ENCODE assay signal across 9 cellular contexts in genomic region chr12:11797317-11797913, GRCh38.
A peak's percentile ranks its signal among the peaks of the same experiment; 100 is the strongest.
DNase-seq lines count a peak whose midpoint lies in the region; ATAC-seq and TF ChIP-seq lines count a peak whose summit lies in the region.
"Had no signal": no experiment of that assay in that cellular context is flagged by ENCODE, and none has a peak within 500 bp of the region (broad histone marks: within the 10 kb centered on the region; RNA-seq: fewer than 3 reads in every experiment).

No MANE protein-coding gene starts in this region.

- peaks cover 0 to 3% of the 10 kb centered on the region in 2 experiments for H3K36me3 ChIP-seq in SK-N-SH (replicated peaks in 1 of 2; ENCODE audit: control insufficient read depth in 1 of 2, insufficient read depth in 2 of 2, low read length in 1 of 2)
- H3K36me3 ChIP-seq in skeletal muscle tissue (ENCODE audit: control insufficient read depth in 3 of 3, insufficient read depth in 3 of 3, low read length in 3 of 3) = no peaks in the 10 kb centered on the region

- H3K9me3 ChIP-seq in SK-N-SH (no peaks in the 10 kb centered on the region), skeletal muscle tissue (ENCODE audit: control insufficient read depth in 3 of 3, low read length in 3 of 3) (no peaks in the 10 kb centered on the region)

- H3K4me2 ChIP-seq in SK-N-SH = peak overlapping the region; percentile 53; the same call in 1 of the 2 replicates

- POLR2A ChIA-PET in SK-N-SH (lab: Yijun Ruan, JAX) = no interaction called here

- peaks cover 19% of the 10 kb centered on the region; the same call in 1 of the 2 replicates for H3K79me2 ChIP-seq in SK-N-SH (ENCODE audit: insufficient read depth)

- H3K27ac ChIP-seq in SK-N-SH (ENCODE audit: low read depth in 2 of 2, low read length in 1 of 2) (peak overlapping the region; percentile 68 to 74), skeletal muscle tissue (ENCODE audit: low read depth, low read length) (peak overlapping the region; percentile 74)

- no peak overlapping the region for H2AFZ ChIP-seq in SK-N-SH (ENCODE audit: low read depth)

- H3K4me3 ChIP-seq in SK-N-SH (ENCODE audit: low read depth in 2 of 2, low read length in 1 of 2) = no peak overlapping the region
- no peak overlapping the region for H3K4me3 ChIP-seq in skeletal muscle tissue (ENCODE audit: low read length in 3 of 3)

- TF ChIP-seq RAD21 in SK-N-SH (IDR thresholded peaks at IDR 0.05; ENCODE audit: low read length) = no peak

- 78% methylated on average over 5 of the region's 5 CpGs for WGBS in SK-N-SH (ENCODE audit: low lambda C conversion rate)

- peak overlapping the region; percentile 23; the same call in 1 of the 2 replicates for H3K9ac ChIP-seq in SK-N-SH
- H3K9ac ChIP-seq in skeletal muscle tissue (ENCODE audit: low read depth in 1 of 3, low read length in 3 of 3) = peak overlapping the region in 2 of 3 donors; percentile 1 to 16

- H3K27me3 ChIP-seq in SK-N-SH (ENCODE audit: insufficient read depth) (no peaks in the 10 kb centered on the region), skeletal muscle tissue (ENCODE audit: control insufficient read depth in 3 of 3, insufficient read depth in 3 of 3, low read length in 3 of 3) (no peaks in the 10 kb centered on the region)

- H4K20me1 ChIP-seq in SK-N-SH (ENCODE audit: insufficient read depth) = no peaks in the 10 kb centered on the region

- no peaks in the 10 kb centered on the region for H3K9me2 ChIP-seq in SK-N-SH

- peaks cover 13 to 58% of the 10 kb centered on the region in 2 experiments for H3K4me1 ChIP-seq in SK-N-SH (ENCODE audit: control insufficient read depth in 1 of 2, insufficient read depth in 2 of 2, low read depth in 1 of 2, low read length in 1 of 2)
- H3K4me1 ChIP-seq in skeletal muscle tissue (ENCODE audit: control insufficient read depth in 3 of 3, insufficient read depth in 3 of 3, low read length in 3 of 3) = peaks cover 41 to 55% (median 50%) of the 10 kb centered on the region in 3 donors

- TF ChIP-seq CTCF in SK-N-SH (IDR thresholded peaks at IDR 0.05) = no peak

- peak; percentile 64 for DNase-seq in GM03348 (ENCODE audit: low spot score)
- DNase-seq in SK-N-SH = no peak
- peak; percentile 52 for DNase-seq in fibroblast of the conjunctiva (ENCODE audit: low read depth)
- no peak for DNase-seq in COR-L47 (lab: John Stamatoyannopoulos, UW)
- no peak for DNase-seq in T1000 (lab: John Stamatoyannopoulos, UW)
- DNase-seq: NCI-H69 had no signal

- 0 out of 4 replicates have a peak, but pooled peaks of 1 of the 2 experiments have one; percentile 7 for TF ChIP-seq EP300 in SK-N-SH (IDR thresholded peaks at IDR 0.05; ENCODE audit: borderline replicate concordance in 1 of 2, low read depth in 1 of 2, low read length in 1 of 2)

- H3F3A ChIP-seq in SK-N-SH (replicated peaks; ENCODE audit: insufficient read depth) = peaks cover 38% of the 10 kb centered on the region

- CTCF ChIA-PET in SK-N-SH (lab: Yijun Ruan, JAX) = interaction anchor here (2.0 kb wide), 1 partner anchor 16 kb away, joined by 6 read pairs; no protein-coding TSS in a partner anchor

- ATAC-seq in GM18870 (IDR thresholded peaks at IDR 0.05; ENCODE audit: unreplicated experiment) (no peak), GM18511 (IDR thresholded peaks at IDR 0.05; ENCODE audit: unreplicated experiment) (no peak)

TF ChIP-seq in SK-N-SH, 30 proteins besides CTCF, POLR2A, EP300 and RAD21:
- no peak for TF ChIP-seq TEAD4 (IDR thresholded peaks at IDR 0.05; ENCODE audit: borderline replicate concordance, insufficient read depth)
- 0 out of 2 replicates have a peak, but pooled peaks have one; percentile 15 for TF ChIP-seq TCF12 (IDR thresholded peaks at IDR 0.05)

Comparison
In these comparisons a context has a peak if more than half of its experiments do, and no peak if none do; other contexts are left out.
1. DNase-seq: peak in GM03348 (single experiment) and fibroblast of the conjunctiva (single experiment); none in SK-N-SH (single experiment), COR-L47 (single experiment) and T1000 (single experiment).